ENCODE assay signal across 17 cellular contexts in the genomic region with DNA sequence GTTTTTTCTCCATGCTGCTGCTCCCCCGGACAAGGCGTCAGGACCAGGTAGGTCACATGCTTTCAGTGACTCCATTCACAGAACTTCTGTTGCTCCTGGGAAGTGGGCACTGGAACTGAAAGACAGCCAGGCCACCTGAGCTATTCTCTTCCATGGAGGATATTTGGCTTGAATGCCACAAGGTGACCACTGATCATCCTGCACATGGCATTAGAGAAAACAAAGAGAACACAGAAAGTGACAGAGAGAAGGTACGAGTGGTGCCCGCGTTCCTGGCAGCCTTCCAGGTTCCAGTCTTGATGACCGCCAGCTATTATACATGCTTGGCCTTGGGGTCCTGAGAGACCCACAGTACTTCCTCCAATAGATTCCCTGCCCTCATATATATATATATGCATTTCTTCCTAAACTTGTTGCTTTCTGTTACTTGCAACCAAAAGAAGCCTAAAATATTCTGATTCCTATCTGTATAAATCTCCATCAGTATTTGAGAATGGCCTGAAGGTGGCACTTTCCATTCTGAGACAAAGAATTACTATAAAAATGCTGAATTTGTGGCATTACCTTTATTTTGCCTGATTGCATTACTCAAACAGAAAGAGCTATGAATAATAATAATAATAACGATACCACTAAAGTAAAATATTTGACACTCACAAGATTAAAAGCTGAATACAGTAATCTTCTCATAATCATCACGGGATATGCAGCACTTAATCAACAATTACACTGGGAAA.
DNase-seq lines count a peak whose midpoint lies in the region; ATAC-seq, FAIRE-seq and TF ChIP-seq lines count a peak whose summit lies in the region.
"Had no signal": no experiment of that assay in that cellular context is flagged by ENCODE, and none has a peak within 500 bp of the region (broad histone marks: within the 10 kb centered on the region; RNA-seq: fewer than 3 reads in every experiment).

No MANE protein-coding gene starts in this region.

- WGBS in GM12878 (ENCODE audit: insufficient coverage, insufficient replicate concordance, low lambda C conversion rate, missing lambda C conversion rate): 97% methylated on average over 8 of the region's 8 CpGs

- H3K36me3 ChIP-seq in A673 (ENCODE audit: insufficient read depth, low read length, poor library complexity, severe bottlenecking): no peaks in the 10 kb centered on the region
- no peaks in the 10 kb centered on the region for H3K36me3 ChIP-seq in Karpas-422 (ENCODE audit: insufficient read depth, low read length)
- H3K36me3 ChIP-seq in GM12878 (ENCODE audit: control insufficient read depth in 2 of 2, insufficient read depth in 2 of 2, low read length in 1 of 2): 0 out of 4 replicates have a peak, but pooled peaks cover 0 to 5% of the 10 kb centered on the region in 2 experiments
- H3K36me3 ChIP-seq in lower lobe of right lung: no peaks in the 10 kb centered on the region
- H3K36me3 ChIP-seq: HAP-1, neural progenitor cell, SJCRH30 had no signal

- CTCF ChIA-PET in A673 (lab: Charles Lee) (interaction anchor here (0.7 kb wide), 2 partner anchors 63 to 336 kb away, joined by 3 read pairs; no protein-coding TSS in a partner anchor), GM12878 (lab: Yijun Ruan, JAX) (interaction anchor here (1.0 to 2.1 kb wide), 6 partner anchors 12 to 118 kb away, joined by 3 to 6 read pairs (median 4); no protein-coding TSS in a partner anchor)

- H3K9me2 ChIP-seq in Karpas-422 (replicated peaks; ENCODE audit: insufficient read depth, low read length): no peaks in the 10 kb centered on the region

- no peak overlapping the region for H3K4me2 ChIP-seq in Karpas-422 (ENCODE audit: low read depth, low read length, poor library complexity, severe bottlenecking)
- H3K4me2 ChIP-seq in GM12878 (ENCODE audit: control insufficient read depth, insufficient read depth): no peak overlapping the region
- H3K4me2 ChIP-seq: neural progenitor cell had no signal

- no peak overlapping the region for H3K9ac ChIP-seq in Karpas-422 (ENCODE audit: low read length)
- H3K9ac ChIP-seq in GM12878 (ENCODE audit: control insufficient read depth, insufficient read depth, low read length): no peak overlapping the region
- H3K9ac ChIP-seq: neural progenitor cell had no signal

- H2AFZ ChIP-seq in Karpas-422 (ENCODE audit: low read length) (no peak overlapping the region), GM12878 (ENCODE audit: control insufficient read depth, low read depth, low read length) (no peak overlapping the region)
- H2AFZ ChIP-seq: neural progenitor cell had no signal

- TF ChIP-seq CTCF in A673 (conservative IDR thresholded peaks at IDR 0.05; ENCODE audit: low read depth, low read length) (peak; percentile 32; the same call in 1 of the 2 replicates), GM12878 (IDR thresholded peaks at IDR 0.05 in 2 of 3, conservative IDR thresholded peaks at IDR 0.05 in 1 of 3; ENCODE audit: control insufficient read depth in 2 of 3, extremely low read depth in 1 of 3, insufficient read depth in 1 of 3, low read depth in 3 of 3, low read length in 3 of 3) (no peak), lower lobe of right lung (IDR thresholded peaks at IDR 0.05) (peak; percentile 15)

- in situ Hi-C loops in GM12878 (cut with MboI): no loop called here

- no peak overlapping the region for H3K27ac ChIP-seq in A673 (ENCODE audit: low read depth, low read length, poor library complexity, severe bottlenecking)
- H3K27ac ChIP-seq in Karpas-422 (ENCODE audit: low read length): no peak overlapping the region
- no peak overlapping the region for H3K27ac ChIP-seq in GM12878 (ENCODE audit: control insufficient read depth, insufficient read depth)
- no peak overlapping the region for H3K27ac ChIP-seq in lower lobe of right lung
- H3K27ac ChIP-seq: neural progenitor cell, SJCRH30 had no signal

- peak overlapping the region; percentile 18 for H3K4me3 ChIP-seq in A673 (ENCODE audit: low read depth, low read length, poor library complexity, severe bottlenecking)
- H3K4me3 ChIP-seq in Karpas-422 (ENCODE audit: low read length): no peak overlapping the region
- no peak overlapping the region for H3K4me3 ChIP-seq in GM12878
- H3K4me3 ChIP-seq in lower lobe of right lung: no peak overlapping the region
- H3K4me3 ChIP-seq: HAP-1, neural progenitor cell, SJCRH30 had no signal

- no peak for TF ChIP-seq POLR2A in GM12878 (IDR thresholded peaks at IDR 0.05; ENCODE audit: low read depth, low read length)

- H3K4me1 ChIP-seq in A673 (ENCODE audit: insufficient read depth, low read length, poor library complexity, severe bottlenecking) (peaks cover 18% of the 10 kb centered on the region), Karpas-422 (ENCODE audit: low read length) (0 out of 2 replicates have a peak, but pooled peaks cover 2% of the 10 kb centered on the region), GM12878 (ENCODE audit: control insufficient read depth, insufficient read depth, low read length) (peaks cover 14% of the 10 kb centered on the region), lower lobe of right lung (peaks cover 19% of the 10 kb centered on the region)
- H3K4me1 ChIP-seq: HAP-1 had no signal

- no peak for TF ChIP-seq EP300 in GM12878 (IDR thresholded peaks at IDR 0.05; ENCODE audit: borderline replicate concordance in 1 of 2, control insufficient read depth in 1 of 2, low read depth in 2 of 2, low read length in 2 of 2)

- SMC1A ChIA-PET in GM12878 (lab: Charles Lee; ENCODE audit: uncharacterized antibody, unreplicated experiment): interaction anchor here (0.9 to 1.6 kb wide), 10 partner anchors 10 to 187 kb away, joined by 3 to 7 read pairs (median 4); no protein-coding TSS in a partner anchor

- H3K79me2 ChIP-seq in Karpas-422 (ENCODE audit: low read length): no peaks in the 10 kb centered on the region
- peaks cover 2% of the 10 kb centered on the region for H3K79me2 ChIP-seq in GM12878 (ENCODE audit: control insufficient read depth, insufficient read depth, low read length)

- DNase-seq in A673 (ENCODE audit: low spot score) (peak; percentile 4), Karpas-422 (peak; percentile 50), GM12878 (ENCODE audit: low read depth, low spot score) (no peak), lower lobe of right lung (no peak), HPDE6-E6E7 (ENCODE audit: extremely low spot score) (no peak), SKM-1 treated with dmso at 0.1 percent for 144 hours (lab: John Stamatoyannopoulos, UW; ENCODE audit: unreplicated experiment) (no peak), medulla oblongata (ENCODE audit: extremely low spot score) (no peak)
- DNase-seq: activated CD4-positive, alpha-beta T cell treated with anti-CD3 and anti-CD28 coated beads, Interleukin-2, amount 10 ng/mL, durations not matched to agents 24 days and 14 days; erythroblast; mammary epithelial cell; NCI-H1436; SJCRH30; stimulated activated naive CD8-positive, alpha-beta T cell treated with anti-CD3 and anti-CD28 coated beads, Interleukin-15, amount 100 ng/mL, for 72 hours had no signal

- ATAC-seq in GM12878 (no peak), lower lobe of right lung (no peak), GM21381 (IDR thresholded peaks at IDR 0.05; ENCODE audit: unreplicated experiment) (no peak)
- ATAC-seq: stimulated activated naive CD8-positive, alpha-beta T cell treated with anti-CD3 and anti-CD28 coated beads, Interleukin-15, amount 100 ng/mL, for 72 hours had no signal

- intact Hi-C loops in A673 (cut with micrococcal nuclease; ENCODE audit: unreplicated experiment): loop anchor here (5.0 to 10.0 kb wide), 2 partner anchors 175 to 673 kb away; a partner anchor contains a TSS
- intact Hi-C loops in GM12878 (cut with micrococcal nuclease; ENCODE audit: unreplicated experiment): no loop called here
- intact Hi-C loops in lower lobe of right lung (cut with DNase I): no loop called here

- BruUV-seq in A673 (replicated peaks; lab: Mats Ljungman, UMichigan) (no TSS peak), GM12878 (replicated peaks; lab: Mats Ljungman, UMichigan) (no TSS peak)

- POLR2A ChIA-PET in A673 (lab: Charles Lee; ENCODE audit: low non-redundant PET) (interaction anchor here (0.7 kb wide), 1 partner anchor 1059 kb away, joined by 4 read pairs; no protein-coding TSS in a partner anchor), GM12878 (lab: Charles Lee) (no interaction called here)

- H4K20me1 ChIP-seq in Karpas-422 (ENCODE audit: insufficient read depth, low read depth, low read length) (no peaks in the 10 kb centered on the region), GM12878 (ENCODE audit: control insufficient read depth, insufficient read depth) (no peaks in the 10 kb centered on the region)

- no peak for TF ChIP-seq RAD21 in GM12878 (IDR thresholded peaks at IDR 0.05; ENCODE audit: insufficient read depth, low read depth, low read length)

- RAD21 ChIA-PET in GM12878 (lab: Charles Lee; ENCODE audit: unreplicated experiment): interaction anchor here (1.0 to 1.3 kb wide), 2 partner anchors 63 to 525 kb away, joined by 3 to 4 read pairs; no protein-coding TSS in a partner anchor

- H3K27me3 ChIP-seq in A673 (replicated peaks; ENCODE audit: insufficient read depth, low read depth, low read length, poor library complexity): no peaks in the 10 kb centered on the region
- H3K27me3 ChIP-seq in Karpas-422 (ENCODE audit: low read length): no peaks in the 10 kb centered on the region
- H3K27me3 ChIP-seq in GM12878 (replicated peaks in 1 of 2; ENCODE audit: control insufficient read depth in 2 of 2, insufficient read depth in 2 of 2, low read length in 1 of 2): no peaks in the 10 kb centered on the region
- H3K27me3 ChIP-seq in lower lobe of right lung (ENCODE audit: low read depth): no peaks in the 10 kb centered on the region
- H3K27me3 ChIP-seq: neural progenitor cell, SJCRH30 had no signal

- H3K9me3 ChIP-seq in A673 (ENCODE audit: low read depth, low read length, poor library complexity, severe bottlenecking): no peaks in the 10 kb centered on the region
- no peaks in the 10 kb centered on the region for H3K9me3 ChIP-seq in Karpas-422 (ENCODE audit: low read length)
- H3K9me3 ChIP-seq in GM12878 (replicated peaks; ENCODE audit: control insufficient read depth, insufficient read depth, low read length): no peaks in the 10 kb centered on the region
- no peaks in the 10 kb centered on the region for H3K9me3 ChIP-seq in lower lobe of right lung
- H3K9me3 ChIP-seq: HAP-1, SJCRH30 had no signal

- no peak for FAIRE-seq in GM12878 (lab: Jason Lieb, UNC)
- FAIRE-seq: GM12891 had no signal

TF ChIP-seq in GM12878, 131 proteins besides CTCF, POLR2A, EP300 and RAD21:
- no peak for TF ChIP-seq NBN (IDR thresholded peaks at IDR 0.05)
- peak; percentile 60 for TF ChIP-seq JUNB (IDR thresholded peaks at IDR 0.05)
- 0 out of 4 replicates have a peak, but pooled peaks of 1 of the 2 experiments have one; percentile 12 for TF ChIP-seq SRF (IDR thresholded peaks at IDR 0.05; ENCODE audit: low read depth in 2 of 2, low read length in 2 of 2)
- TF ChIP-seq STAT3 (IDR thresholded peaks at IDR 0.05; ENCODE audit: low read depth, low read length): no peak

Comparison
In these comparisons a context has a peak if more than half of its experiments do, and no peak if none do; other contexts are left out.
1. DNase-seq: peak in A673 (single experiment) and Karpas-422 (single experiment); none in GM12878 (single experiment), lower lobe of right lung (single experiment), HPDE6-E6E7 (single experiment), SKM-1 treated with dmso at 0.1 percent for 144 hours (single experiment) and medulla oblongata (single experiment).
2. CTCF ChIP-seq: peak in A673 (single experiment) and lower lobe of right lung (single experiment); none in GM12878 (0 of 3).